ENCODE assay signal across 14 cellular contexts in genomic region chr10:61950449-61951143, GRCh38. TPM values are rescaled to one million over a fixed set of nuclear protein-coding genes. Genes with fewer than 3 reads are reported as not detected.
DNase-seq lines count a peak whose midpoint lies in the region; ATAC-seq, FAIRE-seq and TF ChIP-seq lines count a peak whose summit lies in the region.
"Had no signal": no experiment of that assay in that cellular context is flagged by ENCODE, and none has a peak within 500 bp of the region (broad histone marks: within the 10 kb centered on the region; RNA-seq: fewer than 3 reads in every experiment).

No MANE protein-coding gene starts in this region.

- H3K4me1 ChIP-seq in BLaER1 = peaks cover 60% of the 10 kb centered on the region
- peaks cover 63% of the 10 kb centered on the region for H3K4me1 ChIP-seq in DOHH2 (ENCODE audit: control insufficient read depth, low read length)
- peaks cover 28% of the 10 kb centered on the region for H3K4me1 ChIP-seq in HepG2 (ENCODE audit: insufficient read depth, low read length)
- no peaks in the 10 kb centered on the region for H3K4me1 ChIP-seq in smooth muscle cell (ENCODE audit: low read depth)

- POLR2A ChIA-PET in HepG2 (lab: Yijun Ruan, JAX) = interaction anchor here (1.3 kb wide), 1 partner anchor 14 kb away, joined by 4 read pairs; no protein-coding TSS in a partner anchor

- TF ChIP-seq CTCF in DOHH2 (IDR thresholded peaks at IDR 0.05; ENCODE audit: low read depth, low read length, poor library complexity, severe bottlenecking) = no peak
- TF ChIP-seq CTCF in VCaP (conservative IDR thresholded peaks at IDR 0.05) = no peak
- no peak for TF ChIP-seq CTCF in HepG2 (CRISPR knock-in tag; IDR thresholded peaks at IDR 0.05)
- no peak for TF ChIP-seq CTCF in smooth muscle cell (IDR thresholded peaks at IDR 0.05; ENCODE audit: borderline replicate concordance, insufficient read depth, poor library complexity, severe bottlenecking)

- TF ChIP-seq POLR2A in HepG2 (IDR thresholded peaks at IDR 0.05; ENCODE audit: insufficient read depth in 1 of 2, low read depth in 2 of 2, low read length in 2 of 2) = no peak

- 0% methylated on average over 1 of the region's 2 CpGs for WGBS in HepG2 (ENCODE audit: low lambda C conversion rate)
- WGBS in smooth muscle cell (ENCODE audit: low lambda C conversion rate) = 87% methylated on average over 2 of the region's 2 CpGs

- H3K4me3 ChIP-seq in BLaER1 = no peak overlapping the region
- no peak overlapping the region for H3K4me3 ChIP-seq in DOHH2 (ENCODE audit: low read length)
- no peak overlapping the region for H3K4me3 ChIP-seq in HepG2 (replicated peaks in 1 of 3; ENCODE audit: insufficient read depth in 1 of 3, low read depth in 2 of 3, low read length in 3 of 3)
- H3K4me3 ChIP-seq in smooth muscle cell = no peak overlapping the region

- H2AFZ ChIP-seq in HepG2 (ENCODE audit: low read length) (no peak overlapping the region), smooth muscle cell (ENCODE audit: low read depth) (no peak overlapping the region)

- no peak for ATAC-seq in HepG2
- ATAC-seq in left cardiac atrium = no peak
- ATAC-seq in HG03342 (IDR thresholded peaks at IDR 0.05; ENCODE audit: unreplicated experiment) = no peak

- intact Hi-C loops in HepG2 (cut with micrococcal nuclease; ENCODE audit: unreplicated experiment) (no loop called here), left cardiac atrium (cut with DNase I) (no loop called here)

- DNase-seq in HepG2 (ENCODE audit: low spot score) (peak; percentile 55), left cardiac atrium (no peak), smooth muscle cell (lab: John Stamatoyannopoulos, UW; ENCODE audit: unreplicated experiment) (no peak)
- DNase-seq in stimulated activated CD4-positive, alpha-beta T cell treated with anti-CD3 and anti-CD28 coated beads, Interleukin-15, amount 100 ng/mL, for 24 hours = no peak
- DNase-seq: CD8-positive, alpha-beta memory T cell; NCI-H1930; NCI-H2171 treated with DMSO at 0.1 percent for 48 hours; NCI-H524 treated with DMSO at 0.1 percent for 48 hours; SHP77 had no signal

- H3K9me2 ChIP-seq in DOHH2 (replicated peaks; ENCODE audit: control insufficient read depth, low read length) = no peaks in the 10 kb centered on the region

- no peak for TF ChIP-seq RAD21 in HepG2 (CRISPR knock-in tag; IDR thresholded peaks at IDR 0.05)

- no peak overlapping the region for H3K9ac ChIP-seq in BLaER1
- H3K9ac ChIP-seq in HepG2 (ENCODE audit: insufficient read depth, low read depth, low read length) = no peak overlapping the region
- H3K9ac ChIP-seq in smooth muscle cell (ENCODE audit: low read depth) = no peak overlapping the region

- no peak for TF ChIP-seq EP300 in HepG2 (IDR thresholded peaks at IDR 0.05; ENCODE audit: low read depth in 2 of 2, low read length in 2 of 2)
- no peak for TF ChIP-seq EP300 in HepG2 (CRISPR knock-in tag; IDR thresholded peaks at IDR 0.05; ENCODE audit: borderline replicate concordance)

- no peaks in the 10 kb centered on the region for H3K27me3 ChIP-seq in BLaER1
- H3K27me3 ChIP-seq in DOHH2 (ENCODE audit: control insufficient read depth, low read length) = no peaks in the 10 kb centered on the region
- H3K27me3 ChIP-seq in HepG2 (ENCODE audit: control insufficient read depth in 1 of 2, insufficient read depth in 2 of 2, low read length in 2 of 2) = no peaks in the 10 kb centered on the region
- H3K27me3 ChIP-seq in smooth muscle cell (ENCODE audit: low read depth) = no peaks in the 10 kb centered on the region

- H4K20me1 ChIP-seq in BLaER1 (no peaks in the 10 kb centered on the region), DOHH2 (ENCODE audit: control insufficient read depth, insufficient read depth, low read depth, low read length) (no peaks in the 10 kb centered on the region), HepG2 (ENCODE audit: insufficient read depth, low read length) (no peaks in the 10 kb centered on the region), smooth muscle cell (ENCODE audit: low read depth) (peaks cover 40% of the 10 kb centered on the region)

- H3K9me3 ChIP-seq in BLaER1 (peaks cover 6% of the 10 kb centered on the region; the same call in 1 of the 2 replicates), DOHH2 (ENCODE audit: control insufficient read depth, insufficient read depth, low read length) (no peaks in the 10 kb centered on the region), HepG2 (ENCODE audit: low read length) (no peaks in the 10 kb centered on the region), smooth muscle cell (replicated peaks; ENCODE audit: low read depth) (no peaks in the 10 kb centered on the region)

- peaks cover 98% of the 10 kb centered on the region for H3K36me3 ChIP-seq in BLaER1
- peaks cover 63% of the 10 kb centered on the region for H3K36me3 ChIP-seq in DOHH2 (ENCODE audit: control insufficient read depth, low read length)
- H3K36me3 ChIP-seq in HepG2 (replicated peaks in 1 of 2; ENCODE audit: control insufficient read depth in 1 of 2, insufficient read depth in 2 of 2, low read length in 2 of 2) = peaks cover 7 to 21% of the 10 kb centered on the region in 2 experiments; a peak in 4 of 5 replicates
- peaks cover 13% of the 10 kb centered on the region for H3K36me3 ChIP-seq in smooth muscle cell (ENCODE audit: low read depth)

- H3F3A ChIP-seq in DOHH2 (ENCODE audit: control insufficient read depth, insufficient read depth) (peaks cover 3% of the 10 kb centered on the region; the same call in 1 of the 2 replicates), smooth muscle cell (ENCODE audit: low read depth) (no peaks in the 10 kb centered on the region)

- in situ Hi-C loops in HepG2 (cut with HindIII; ENCODE audit: extremely low pct_ligation_motif_present, low pct_unique_long_range_greater_than_20kb) = no loop called here

- H3K4me2 ChIP-seq in BLaER1 (no peak overlapping the region), DOHH2 (ENCODE audit: low read length) (no peak overlapping the region), HepG2 (ENCODE audit: low read depth, low read length) (no peak overlapping the region), smooth muscle cell (no peak overlapping the region)

- no TSS peak for BruUV-seq in HepG2 (replicated peaks; lab: Mats Ljungman, UMichigan)

- CTCF ChIA-PET in HepG2 (lab: Yijun Ruan, JAX; ENCODE audit: low intra/inter-chr PET ratio, low total read pairs) = no interaction called here

- peaks cover 35% of the 10 kb centered on the region for H3K79me2 ChIP-seq in DOHH2 (ENCODE audit: control insufficient read depth, low read length)
- H3K79me2 ChIP-seq in HepG2 (ENCODE audit: insufficient read depth, low read length) = no peaks in the 10 kb centered on the region
- H3K79me2 ChIP-seq in smooth muscle cell (ENCODE audit: low read depth) = peaks cover 58% of the 10 kb centered on the region

- H3K27ac ChIP-seq in BLaER1 = 0 out of 2 replicates have a peak overlapping the region, but pooled peaks have one; percentile 4
- 0 out of 2 replicates have a peak overlapping the region, but pooled peaks have one; percentile 8 for H3K27ac ChIP-seq in DOHH2 (ENCODE audit: low read depth, low read length)
- peak overlapping the region; percentile 45 for H3K27ac ChIP-seq in VCaP
- no peak overlapping the region for H3K27ac ChIP-seq in HepG2 (ENCODE audit: extremely low read length, insufficient read depth, low read length)
- no peak overlapping the region for H3K27ac ChIP-seq in smooth muscle cell (ENCODE audit: low read depth)

- peak; percentile 15 for FAIRE-seq in HepG2 (lab: Jason Lieb, UNC)
- FAIRE-seq: RCC 7860 had no signal

TF ChIP-seq in HepG2, 621 proteins besides CTCF, POLR2A, EP300 and RAD21 (continues in another document):
- peak; percentile 27; the same call in 1 of the 2 replicates for TF ChIP-seq GFI1 (CRISPR knock-in tag; IDR thresholded peaks at IDR 0.05; ENCODE audit: borderline replicate concordance)
- TF ChIP-seq SKI (IDR thresholded peaks at IDR 0.05; ENCODE audit: partially characterized antibody) = no peak
- TF ChIP-seq ZNF83 (CRISPR knock-in tag; IDR thresholded peaks at IDR 0.05; ENCODE audit: borderline replicate concordance) = no peak
- no peak for TF ChIP-seq TBX2 (CRISPR knock-in tag; IDR thresholded peaks at IDR 0.05; ENCODE audit: borderline replicate concordance)
- no peak for TF ChIP-seq BRD4 (CRISPR knock-in tag; IDR thresholded peaks at IDR 0.05)

RNA-seq across cellular contexts. Expression of gene ARID5B, which starts 49.1 kb away (rescaled TPM):
- total RNA-seq in HepG2 (2016; rRNA removed; fragmentation: Illumina TruSeq; extraction: Trizol) (6.2 and 7.9 TPM in 2 replicates), left cardiac atrium (10 to 100 TPM; 36.5 to 37.9 TPM), smooth muscle cell (67.6 and 69.4 TPM in 2 replicates)
- total RNA-seq in HepG2 (2016; cell fraction: cytosol; rRNA removed; fragmentation: Illumina TruSeq; extraction: Trizol; ENCODE audit: low read depth) = 0.51 and 1.4 TPM in 2 replicates
- 6.4 and 7.4 TPM in 2 replicates for total RNA-seq in HepG2 (2016; cell fraction: insoluble cytoplasmic fraction; rRNA removed; fragmentation: Illumina TruSeq; extraction: Trizol)
- total RNA-seq in HepG2 (2016; cell fraction: membrane; rRNA removed; fragmentation: Illumina TruSeq; extraction: Trizol) = 2.4 and 2.6 TPM in 2 replicates
- 14.1 and 15.4 TPM in 2 replicates for total RNA-seq in HepG2 (2016; cell fraction: nucleus; rRNA removed; fragmentation: Illumina TruSeq; extraction: Trizol)
- polyA plus RNA-seq in HepG2 (2011; rRNA removed) (14.5 and 21.1 TPM in 2 replicates), smooth muscle cell (49.0 and 52.7 TPM in 2 replicates)
- polyA plus RNA-seq in HepG2 (2011; cell fraction: cytosol; rRNA removed) = 10.9 and 13.9 TPM in 2 replicates
- 14.6 and 21.9 TPM in 2 replicates for polyA plus RNA-seq in HepG2 (2011; cell fraction: nucleus; rRNA removed)
- polyA plus RNA-seq in HepG2 (2012) = 14.5 and 16.7 TPM in 2 replicates
- polyA plus RNA-seq in HepG2 (2016; cell fraction: cytosol; fragmentation: Illumina TruSeq; extraction: Trizol; ENCODE audit: low read depth) = 0.14 and 0.15 TPM in 2 replicates
- 4.7 and 5.3 TPM in 2 replicates for polyA plus RNA-seq in HepG2 (2016; cell fraction: insoluble cytoplasmic fraction; fragmentation: Illumina TruSeq; extraction: Trizol; ENCODE audit: low read depth)
- 0.54 and 0.63 TPM in 2 replicates for polyA plus RNA-seq in HepG2 (2016; cell fraction: membrane; fragmentation: Illumina TruSeq; extraction: Trizol; ENCODE audit: low read depth)
- polyA plus RNA-seq in HepG2 (2016; cell fraction: nucleus; fragmentation: Illumina TruSeq; extraction: Trizol; ENCODE audit: insufficient read depth, low read depth) = 6.4 and 7.2 TPM in 2 replicates
- 50.5 and 55.3 TPM in 2 replicates for polyA minus RNA-seq in HepG2 (2011; rRNA and poly(A)+ RNA removed; ENCODE audit: low replicate concordance)
- 30.8 and 33.9 TPM in 2 replicates for polyA minus RNA-seq in HepG2 (2011; cell fraction: cytosol; rRNA and poly(A)+ RNA removed)
- 111 and 117 TPM in 2 replicates for polyA minus RNA-seq in HepG2 (2011; cell fraction: nucleus; rRNA and poly(A)+ RNA removed)

Comparison
In these comparisons a context has a peak if more than half of its experiments do, and no peak if none do; other contexts are left out.
1. H3K27ac ChIP-seq: peak in BLaER1 (single experiment), DOHH2 (single experiment) and VCaP (single experiment); none in HepG2 (single experiment) and smooth muscle cell (single experiment).